In genomic region chr16:17063156-17063555, GRCh38 we compare ENCODE assay signal across 21 cellular contexts.
DNase-seq lines count a peak whose midpoint lies in the region; ATAC-seq and TF ChIP-seq lines count a peak whose summit lies in the region.
"Had no signal": no experiment of that assay in that cellular context is flagged by ENCODE, and none has a peak within 500 bp of the region (broad histone marks: within the 10 kb centered on the region; RNA-seq: fewer than 3 reads in every experiment).

No MANE protein-coding gene starts in this region.

- H3K4me1 Mint-ChIP-seq in nephron progenitor cell: no peaks in the 10 kb centered on the region

- H3K27me3 ChIP-seq in dorsolateral prefrontal cortex: peaks cover 0 to 5% (median 0%) of the 10 kb centered on the region in 45 donors
- no peaks in the 10 kb centered on the region for H3K27me3 ChIP-seq in prostate gland (replicated peaks; ENCODE audit: insufficient read depth)

- H3K27ac Mint-ChIP-seq in nephron progenitor cell: no peak overlapping the region
- H3K27ac Mint-ChIP-seq: activated T-helper 2 cell treated with anti-CD3 and anti-CD28 coated beads, Interferon-gamma antibody, Interleukin-2, Interleukin-4, amounts not matched to agents 10 μg/mL and 5 μg/mL and 100 μg/mL, durations not matched to agents 14 hours and 24 hours and 36 hours; CD4-positive, CD25-positive, alpha-beta regulatory T cell; immature natural killer cell had no signal

- 81% methylated on average over 6 of the region's 6 CpGs for WGBS in prostate gland

- no peaks in the 10 kb centered on the region for H3K36me3 ChIP-seq in prostate gland

- no peak for TF ChIP-seq POLR2A in prostate gland (IDR thresholded peaks at IDR 0.05)

- no peaks in the 10 kb centered on the region for H3K4me1 ChIP-seq in prostate gland (replicated peaks)

- DNase-seq in DMS153 treated with DMSO at 0.1 percent for 48 hours (lab: John Stamatoyannopoulos, UW; ENCODE audit: unreplicated experiment) (peak; percentile 11), NCI-H510A (lab: John Stamatoyannopoulos, UW) (peak; percentile 98), dorsolateral prefrontal cortex (peak in 3 of 10 donors; percentile 41 to 46 (median 45)), nephron progenitor cell (no peak), prostate gland (ENCODE audit: low spot score) (no peak), LoVo (ENCODE audit: low spot score) (no peak)
- DNase-seq: activated CD4-positive, alpha-beta T cell treated with anti-CD3 and anti-CD28 coated beads for 4 hours; CD4-positive, CD25-positive, alpha-beta regulatory T cell; GDM1; immature natural killer cell; NCI-H146; NCI-H524; stimulated activated CD8-positive, alpha-beta memory T cell treated with anti-CD3 and anti-CD28 coated beads, Interleukin-4, amount 100 ng/mL, for 48 hours; substantia nigra; T-helper 1 cell had no signal

- no peak for ATAC-seq in GM21717 (IDR thresholded peaks at IDR 0.05; ENCODE audit: unreplicated experiment)
- ATAC-seq: Right ventricle myocardium inferior had no signal

- peak overlapping the region in 44 of 59 donors; percentile 1 to 81 (median 46) for H3K27ac ChIP-seq in dorsolateral prefrontal cortex
- peak overlapping the region in 15 of 21 experiments; percentile 16 to 82 (median 64) for H3K27ac ChIP-seq in skin epidermis
- no peak overlapping the region for H3K27ac ChIP-seq in prostate gland

- no peaks in the 10 kb centered on the region for H3K36me3 Mint-ChIP-seq in nephron progenitor cell (ENCODE audit: low read depth)
- H3K36me3 Mint-ChIP-seq: brain had no signal

- TF ChIP-seq CTCF in dorsolateral prefrontal cortex (IDR thresholded peaks at IDR 0.05 in 54 of 56, conservative IDR thresholded peaks at IDR 0.05 in 2 of 56; ENCODE audit: low read depth in 1 of 56, partially characterized antibody in 56 of 56) (no peak), nephron progenitor cell (IDR thresholded peaks at IDR 0.05) (no peak), prostate gland (IDR thresholded peaks at IDR 0.05) (no peak)

- peaks cover 4% of the 10 kb centered on the region for H3K9me3 Mint-ChIP-seq in nephron progenitor cell
- H3K9me3 Mint-ChIP-seq: activated T-helper 2 cell treated with anti-CD3 and anti-CD28 coated beads, Interferon-gamma antibody, Interleukin-2, Interleukin-4, amounts not matched to agents 10 μg/mL and 5 μg/mL and 100 μg/mL, durations not matched to agents 14 hours and 24 hours and 36 hours; CD4-positive, CD25-positive, alpha-beta regulatory T cell; immature natural killer cell; neural crest cell had no signal

- peaks cover 11% of the 10 kb centered on the region for H3K27me3 Mint-ChIP-seq in nephron progenitor cell (ENCODE audit: low read depth, poor library complexity)
- H3K27me3 Mint-ChIP-seq: brain; CD4-positive, CD25-positive, alpha-beta regulatory T cell had no signal

- intact Hi-C loops in dorsolateral prefrontal cortex (cut with DNase I) (loop anchor here in 1 of 2 donors (10.0 kb wide), 2 partner anchors 62 to 198 kb away; no protein-coding TSS in a partner anchor), prostate gland (cut with DNase I) (no loop called here)

- no peaks in the 10 kb centered on the region for H3K9me3 ChIP-seq in prostate gland

- no peak overlapping the region for H3K4me3 Mint-ChIP-seq in nephron progenitor cell
- H3K4me3 Mint-ChIP-seq: brain; CD4-positive, CD25-positive, alpha-beta regulatory T cell; immature natural killer cell; neural crest cell had no signal

- H3K4me3 ChIP-seq in dorsolateral prefrontal cortex (no peak overlapping the region), skin epidermis (no peak overlapping the region), prostate gland (no peak overlapping the region)

Comparison
In these comparisons a context has a peak if more than half of its experiments do, and no peak if none do; other contexts are left out.
1. DNase-seq: peak in DMS153 treated with DMSO at 0.1 percent for 48 hours (single experiment) and NCI-H510A (single experiment); none in nephron progenitor cell (single experiment), prostate gland (single experiment) and LoVo (single experiment).
2. H3K27ac ChIP-seq: peak in dorsolateral prefrontal cortex (44 of 59) and skin epidermis (15 of 21); none in prostate gland (0 of 2).